ENCODE assay signal across 11 cellular contexts in genomic region chr7:6382797-6383196, GRCh38. TPM values are rescaled to one million over a fixed set of nuclear protein-coding genes. Genes with fewer than 3 reads are reported as not detected.
A peak's percentile ranks its signal among the peaks of the same experiment; 100 is the strongest.
DNase-seq lines count a peak whose midpoint lies in the region; ATAC-seq and TF ChIP-seq lines count a peak whose summit lies in the region.
"Had no signal": no experiment of that assay in that cellular context is flagged by ENCODE, and none has a peak within 500 bp of the region (broad histone marks: within the 10 kb centered on the region; RNA-seq: fewer than 3 reads in every experiment).

No MANE protein-coding gene starts in this region.

- H3K9ac ChIP-seq in HCT116 (ENCODE audit: low read length): no peak overlapping the region

- H3K36me3 Mint-ChIP-seq in CD14-positive monocyte: peaks cover 23 to 42% of the 10 kb centered on the region in 2 donors
- H3K36me3 Mint-ChIP-seq in naive thymus-derived CD8-positive, alpha-beta T cell: peaks cover 0 to 28% (median 4%) of the 10 kb centered on the region in 3 donors
- peaks cover 24% of the 10 kb centered on the region for H3K36me3 Mint-ChIP-seq in activated T-helper 1 cell treated with anti-CD3 and anti-CD28 coated beads, Interleukin-12 subunit alpha, Interleukin-12 subunit beta, Interleukin-2, Interleukin-4 antibody, amounts not matched to agents 30 ng/mL and 10 ng/mL and 1 ng/mL, durations not matched to agents 14 hours and 24 hours and 36 hours (ENCODE audit: low read depth)

- no peak for TF ChIP-seq POLR2A in HCT116 (IDR thresholded peaks at IDR 0.05; ENCODE audit: borderline replicate concordance, extremely low read depth, insufficient read depth, insufficient read length)

- peaks cover 0 to 13% of the 10 kb centered on the region in 2 experiments; a peak in 2 of 4 replicates for H3K36me3 ChIP-seq in HCT116 (ENCODE audit: control insufficient read depth in 1 of 2, insufficient read depth in 2 of 2, low read length in 2 of 2)

- H3K27me3 ChIP-seq in HCT116 (ENCODE audit: insufficient read depth, low read length): no peaks in the 10 kb centered on the region
- H3K27me3 ChIP-seq: MG63 had no signal

- H3K9me3 Mint-ChIP-seq in CD14-positive monocyte: no peaks in the 10 kb centered on the region
- no peaks in the 10 kb centered on the region for H3K9me3 Mint-ChIP-seq in naive thymus-derived CD8-positive, alpha-beta T cell
- H3K9me3 Mint-ChIP-seq in activated T-helper 1 cell treated with anti-CD3 and anti-CD28 coated beads, Interleukin-12 subunit alpha, Interleukin-12 subunit beta, Interleukin-2, Interleukin-4 antibody, amounts not matched to agents 30 ng/mL and 10 ng/mL and 1 ng/mL, durations not matched to agents 14 hours and 24 hours and 36 hours: no peaks in the 10 kb centered on the region
- H3K9me3 Mint-ChIP-seq: activated T-helper 2 cell treated with anti-CD3 and anti-CD28 coated beads, Interferon-gamma antibody, Interleukin-2, Interleukin-4, amounts not matched to agents 10 μg/mL and 5 μg/mL and 100 μg/mL, durations not matched to agents 14 hours and 24 hours and 36 hours had no signal

- peak overlapping the region; percentile 61 to 82 for H3K4me3 Mint-ChIP-seq in CD14-positive monocyte
- H3K4me3 Mint-ChIP-seq in naive thymus-derived CD8-positive, alpha-beta T cell: peak overlapping the region in 1 of 10 donors; percentile 30
- H3K4me3 Mint-ChIP-seq in activated T-helper 1 cell treated with anti-CD3 and anti-CD28 coated beads, Interleukin-12 subunit alpha, Interleukin-12 subunit beta, Interleukin-2, Interleukin-4 antibody, amounts not matched to agents 30 ng/mL and 10 ng/mL and 1 ng/mL, durations not matched to agents 14 hours and 24 hours and 36 hours: no peak overlapping the region

- H3K27ac Mint-ChIP-seq in CD14-positive monocyte: peak overlapping the region; percentile 97 to 100 (median 99)
- H3K27ac Mint-ChIP-seq in naive thymus-derived CD8-positive, alpha-beta T cell: peak overlapping the region in 6 of 10 donors; percentile 4 to 61 (median 34)
- no peak overlapping the region for H3K27ac Mint-ChIP-seq in activated T-helper 1 cell treated with anti-CD3 and anti-CD28 coated beads, Interleukin-12 subunit alpha, Interleukin-12 subunit beta, Interleukin-2, Interleukin-4 antibody, amounts not matched to agents 30 ng/mL and 10 ng/mL and 1 ng/mL, durations not matched to agents 14 hours and 24 hours and 36 hours

- peaks cover 100% of the 10 kb centered on the region for H3K79me2 ChIP-seq in HCT116 (ENCODE audit: insufficient read depth, low read length)

- no peaks in the 10 kb centered on the region for H3K9me2 ChIP-seq in HCT116 (ENCODE audit: insufficient read depth)

- H3K9me3 ChIP-seq in HCT116 (ENCODE audit: control insufficient read depth in 1 of 2, insufficient read depth in 1 of 2, low read depth in 1 of 2, low read length in 2 of 2): no peaks in the 10 kb centered on the region
- H3K9me3 ChIP-seq: MG63 had no signal

- no peak overlapping the region for H3K4me2 ChIP-seq in HCT116 (ENCODE audit: low read length)

- peaks cover 33 to 67% of the 10 kb centered on the region in 2 experiments for H3K4me1 ChIP-seq in HCT116 (ENCODE audit: control insufficient read depth in 1 of 2, insufficient read depth in 2 of 2, low read length in 2 of 2)

- no peak overlapping the region for H2AFZ ChIP-seq in HCT116 (ENCODE audit: low read depth, low read length, poor library complexity, severe bottlenecking)

- peaks cover 0 to 2% (median 0%) of the 10 kb centered on the region in 3 donors for H3K27me3 Mint-ChIP-seq in CD14-positive monocyte (ENCODE audit: low read depth in 3 of 3)
- H3K27me3 Mint-ChIP-seq in naive thymus-derived CD8-positive, alpha-beta T cell: no peaks in the 10 kb centered on the region
- H3K27me3 Mint-ChIP-seq in activated T-helper 1 cell treated with anti-CD3 and anti-CD28 coated beads, Interleukin-12 subunit alpha, Interleukin-12 subunit beta, Interleukin-2, Interleukin-4 antibody, amounts not matched to agents 30 ng/mL and 10 ng/mL and 1 ng/mL, durations not matched to agents 14 hours and 24 hours and 36 hours (ENCODE audit: insufficient read depth): no peaks in the 10 kb centered on the region

- no peak for TF ChIP-seq CTCF in CD14-positive monocyte (IDR thresholded peaks at IDR 0.05)
- TF ChIP-seq CTCF in HCT116 (IDR thresholded peaks at IDR 0.05 in 2 of 3, conservative IDR thresholded peaks at IDR 0.05 in 1 of 3; ENCODE audit: borderline replicate concordance in 1 of 3, insufficient read depth in 1 of 3, low read depth in 2 of 3, low read length in 2 of 3): no peak
- TF ChIP-seq CTCF in coronary artery (IDR thresholded peaks at IDR 0.05): no peak

- H3K4me3 ChIP-seq in HCT116 (replicated peaks in 1 of 2; ENCODE audit: low read depth in 1 of 2, low read length in 2 of 2) (no peak overlapping the region), coronary artery (no peak overlapping the region)
- H3K4me3 ChIP-seq: MG63 had no signal

- POLR2A ChIA-PET in HCT116 (lab: Charles Lee): no interaction called here
- POLR2A ChIA-PET in naive thymus-derived CD8-positive, alpha-beta T cell (lab: Charles Lee): interaction anchor here (0.6 kb wide), 1 partner anchor 49 kb away, joined by 5 read pairs; no protein-coding TSS in a partner anchor

- H4K20me1 ChIP-seq in HCT116 (ENCODE audit: insufficient read depth): peaks cover 43% of the 10 kb centered on the region

- no peak for TF ChIP-seq RAD21 in HCT116 (IDR thresholded peaks at IDR 0.05; ENCODE audit: low read depth)

- H3K4me1 Mint-ChIP-seq in CD14-positive monocyte: peaks cover 80% of the 10 kb centered on the region
- H3K4me1 Mint-ChIP-seq in naive thymus-derived CD8-positive, alpha-beta T cell: peaks cover 28 to 83% (median 71%) of the 10 kb centered on the region in 4 donors
- peaks cover 66% of the 10 kb centered on the region for H3K4me1 Mint-ChIP-seq in activated T-helper 1 cell treated with anti-CD3 and anti-CD28 coated beads, Interleukin-12 subunit alpha, Interleukin-12 subunit beta, Interleukin-2, Interleukin-4 antibody, amounts not matched to agents 30 ng/mL and 10 ng/mL and 1 ng/mL, durations not matched to agents 14 hours and 24 hours and 36 hours (ENCODE audit: low read depth)

- H3K27ac ChIP-seq in HCT116 (ENCODE audit: low read depth, low read length) (0 out of 2 replicates have a peak overlapping the region, but pooled peaks have one; percentile 20), coronary artery (peak overlapping the region; percentile 24 to 38)

- no TSS peak for BruUV-seq in HCT116 (replicated peaks; lab: Mats Ljungman, UMichigan)

- RAD21 ChIA-PET in HCT116 (lab: Charles Lee; ENCODE audit: low non-redundant PET in 1 of 2, low total read pairs in 2 of 2, uncharacterized antibody in 2 of 2, unreplicated experiment in 2 of 2): no interaction called here

- CTCF ChIA-PET in HCT116 (lab: Charles Lee): no interaction called here

- DNase-seq in CD14-positive monocyte (ENCODE audit: low spot score) (no peak), HCT116 (ENCODE audit: low read depth, low spot score) (no peak), coronary artery (ENCODE audit: low spot score) (no peak), superior temporal gyrus (ENCODE audit: extremely low spot score) (no peak), NCI-H187 (lab: John Stamatoyannopoulos, UW) (no peak)
- no peak for DNase-seq in naive thymus-derived CD8-positive, alpha-beta T cell
- DNase-seq in activated T-helper 1 cell treated with anti-CD3 and anti-CD28 coated beads, Interleukin-12 subunit alpha, Interleukin-12 subunit beta, Interleukin-2, Interleukin-4 antibody, amounts not matched to agents 30 ng/mL and 10 ng/mL and 1 ng/mL, durations not matched to agents 14 hours and 24 hours and 36 hours (ENCODE audit: low spot score): no peak
- DNase-seq: effector CD8-positive, alpha-beta T cell; MG63 had no signal

- no peak for ATAC-seq in HCT116
- ATAC-seq in naive thymus-derived CD8-positive, alpha-beta T cell: no peak
- ATAC-seq in GM21717 (IDR thresholded peaks at IDR 0.05; ENCODE audit: unreplicated experiment): no peak

- intact Hi-C loops in CD14-positive monocyte (cut with micrococcal nuclease) (no loop called here), HCT116 (cut with micrococcal nuclease) (no loop called here)
- intact Hi-C loops in activated T-helper 1 cell treated with anti-CD3 and anti-CD28 coated beads, Interleukin-12 subunit alpha, Interleukin-12 subunit beta, Interleukin-2, Interleukin-4 antibody, amounts not matched to agents 30 ng/mL and 10 ng/mL and 1 ng/mL, durations not matched to agents 14 hours and 24 hours and 36 hours (cut with micrococcal nuclease): no loop called here

TF ChIP-seq in HCT116, 20 proteins besides CTCF, POLR2A, EP300 and RAD21 (continues in another document):
- no peak for TF ChIP-seq ATF3 (IDR thresholded peaks at IDR 0.05)
- TF ChIP-seq SIN3A (IDR thresholded peaks at IDR 0.05; ENCODE audit: low read depth): no peak
- no peak for TF ChIP-seq ZFX (IDR thresholded peaks at IDR 0.05)
- TF ChIP-seq POLR2AphosphoS5 (IDR thresholded peaks at IDR 0.05; ENCODE audit: low read depth, low read length): no peak
- TF ChIP-seq TCF7L2 (IDR thresholded peaks at IDR 0.05; ENCODE audit: borderline replicate concordance, extremely low read depth, insufficient read depth, insufficient read length): no peak
- no peak for TF ChIP-seq CEBPB (IDR thresholded peaks at IDR 0.05; ENCODE audit: low read depth)
- no peak for TF ChIP-seq ELF1 (IDR thresholded peaks at IDR 0.05; ENCODE audit: borderline replicate concordance, low read depth)

RNA-seq across cellular contexts. Expression of gene RAC1, which starts 8.5 kb away (rescaled TPM):
- polyA plus RNA-seq in CD14-positive monocyte: 100 to 1,000 TPM; 629 to 652 TPM
- total RNA-seq in HCT116 (2021; ENCODE audit: unreplicated experiment): 269 TPM
- 312 and 339 TPM in 2 replicates for polyA plus RNA-seq in HCT116 (2012)
- total RNA-seq in naive thymus-derived CD8-positive, alpha-beta T cell: 10 to 100 TPM; 91.2 to 96.7 TPM
- polyA plus RNA-seq in naive thymus-derived CD8-positive, alpha-beta T cell: 100 to 1,000 TPM; 197 to 248 (median 218) TPM
- 160 and 163 TPM in 2 replicates for total RNA-seq in activated T-helper 1 cell treated with anti-CD3 and anti-CD28 coated beads, Interleukin-12 subunit alpha, Interleukin-12 subunit beta, Interleukin-2, Interleukin-4 antibody, amounts not matched to agents 30 ng/mL and 10 ng/mL and 1 ng/mL, durations not matched to agents 14 hours and 24 hours and 36 hours

RNA-seq across cellular contexts. Expression of gene FAM220A, which starts 34.0 kb away (rescaled TPM):
- 1 to 10 TPM; 4.0 to 4.9 TPM for polyA plus RNA-seq in CD14-positive monocyte
- 17.4 TPM for total RNA-seq in HCT116 (2021; ENCODE audit: unreplicated experiment)
- 12.0 and 13.3 TPM in 2 replicates for polyA plus RNA-seq in HCT116 (2012)
- 10 to 100 TPM; 17.8 to 27.7 TPM for total RNA-seq in naive thymus-derived CD8-positive, alpha-beta T cell
- 1 to 10 TPM; 4.4 to 6.7 (median 5.8) TPM for polyA plus RNA-seq in naive thymus-derived CD8-positive, alpha-beta T cell
- total RNA-seq in activated T-helper 1 cell treated with anti-CD3 and anti-CD28 coated beads, Interleukin-12 subunit alpha, Interleukin-12 subunit beta, Interleukin-2, Interleukin-4 antibody, amounts not matched to agents 30 ng/mL and 10 ng/mL and 1 ng/mL, durations not matched to agents 14 hours and 24 hours and 36 hours: 8.2 and 12.4 TPM in 2 replicates
